ENCODE assay signal across 26 cellular contexts in the genomic region with DNA sequence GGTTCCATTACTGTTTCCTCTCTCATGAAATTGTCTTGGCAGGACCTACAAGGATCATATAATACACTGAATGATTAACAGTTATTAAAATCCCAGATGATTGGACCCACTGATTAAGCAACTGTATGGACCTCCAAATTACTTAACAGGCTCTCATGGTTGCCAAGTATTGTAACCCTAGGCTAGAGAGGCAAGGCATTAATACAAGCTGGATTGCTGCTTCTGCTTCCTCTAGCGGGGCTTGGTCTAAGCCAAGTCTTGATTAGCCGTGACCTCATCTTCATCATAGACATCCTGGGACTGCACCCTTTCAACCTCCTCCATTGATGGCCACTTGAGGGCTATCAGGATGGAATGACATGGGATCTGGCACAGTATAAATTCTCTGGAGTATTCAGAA. TPM values are rescaled to one million over a fixed set of nuclear protein-coding genes. Genes with fewer than 3 reads are reported as not detected.
"Had no signal": no experiment of that assay in that cellular context is flagged by ENCODE, and none has a peak within 500 bp of the region (broad histone marks: within the 10 kb centered on the region; RNA-seq: fewer than 3 reads in every experiment).

No MANE protein-coding gene starts in this region.

- H3K4me3 ChIP-seq: left lung, lower lobe of right lung, pancreas, prostate gland, sigmoid colon, spleen, tibial nerve, vagina had no signal

- H3K27ac ChIP-seq: left lung, lower lobe of right lung, pancreas, prostate gland, sigmoid colon, spleen, tibial nerve, vagina had no signal

- DNase-seq: hippocampal formation; kidney glomerular epithelial cell; left colon; left lung; lower lobe of right lung; mammary epithelial cell; mesenchymal stem cell; naive thymus-derived CD8-positive, alpha-beta T cell; nucleus accumbens; pancreas; posterior cingulate gyrus; retina; right cardiac atrium; sigmoid colon; small intestine; spleen; stimulated activated CD4-positive, alpha-beta T cell treated with anti-CD3 and anti-CD28 coated beads, Interleukin-4, amount 100 ng/mL, for 24 hours; stimulated activated naive CD4-positive, alpha-beta T cell treated with Interleukin-2 at 50 U/mL for 16 hours; stimulated activated naive CD8-positive, alpha-beta T cell treated with anti-CD3 and anti-CD28 coated beads, Interleukin-15, amount 100 ng/mL, for 72 hours; substantia nigra had no signal

- H3K9me3 ChIP-seq: left lung, lower lobe of right lung, pancreas, prostate gland, sigmoid colon, spleen, tibial nerve, vagina had no signal

- H3K27me3 ChIP-seq: left lung, pancreas, sigmoid colon, spleen, tibial nerve, vagina had no signal

- ATAC-seq: left colon; left lung; naive thymus-derived CD8-positive, alpha-beta T cell; right cardiac atrium; stimulated activated effector memory CD8-positive, alpha-beta T cell treated with anti-CD3 and anti-CD28 coated beads, Interleukin-12 subunit alpha, Interleukin-12 subunit beta, amount 100 ng/mL, for 72 hours; stimulated activated naive CD8-positive, alpha-beta T cell treated with anti-CD3 and anti-CD28 coated beads, Interleukin-15, amount 100 ng/mL, for 72 hours had no signal

- H3K4me1 ChIP-seq: left lung, lower lobe of right lung, pancreas, prostate gland, sigmoid colon, spleen, tibial nerve, vagina had no signal

- H3K36me3 ChIP-seq: left lung, lower lobe of right lung, pancreas, prostate gland, sigmoid colon, spleen, tibial nerve, vagina had no signal

RNA-seq across cellular contexts. Expression of a gene that starts 47.0 kb away (rescaled TPM):
- total RNA-seq: liver, osteoblast had no signal
